ENCODE assay signal across 8 cellular contexts in genomic region chr17:50783193-50783660, GRCh38. TPM values are rescaled to one million over a fixed set of nuclear protein-coding genes. Genes with fewer than 3 reads are reported as not detected.
DNase-seq lines count a peak whose midpoint lies in the region; ATAC-seq and TF ChIP-seq lines count a peak whose summit lies in the region.

No MANE protein-coding gene starts in this region.

- H3K4me3 ChIP-seq in coronary artery, result no peak overlapping the region
- H3K4me3 ChIP-seq in right lobe of liver, result no peak overlapping the region

- H3K27ac ChIP-seq in coronary artery (no peak overlapping the region), right lobe of liver (no peak overlapping the region)

- peaks cover 0 to 16% (median 2%) of the 10 kb centered on the region in 4 donors for H3K4me1 ChIP-seq in right lobe of liver

- no peaks in the 10 kb centered on the region for H3K27me3 ChIP-seq in right lobe of liver

- peak; percentile 98 for TF ChIP-seq CTCF in coronary artery (IDR thresholded peaks at IDR 0.05)
- TF ChIP-seq CTCF in right lobe of liver (IDR thresholded peaks at IDR 0.05), result peak; percentile 95 to 100 (median 98)

- intact Hi-C loops in right lobe of liver (cut with DNase I), result loop anchor here (5.0 to 10.0 kb wide), 2 partner anchors 59 to 172 kb away; no protein-coding TSS in a partner anchor

- H3K9me3 ChIP-seq in right lobe of liver, result no peaks in the 10 kb centered on the region

- peak; percentile 86 for DNase-seq in DMS53 treated with DMSO at 0.1 percent for 48 hours (lab: John Stamatoyannopoulos, UW; ENCODE audit: unreplicated experiment)
- peak; percentile 90 for DNase-seq in HK-2 (ENCODE audit: unreplicated experiment)
- DNase-seq in NCI-H774 (lab: John Stamatoyannopoulos, UW), result peak; percentile 93
- peak; percentile 73 to 75 for DNase-seq in activated CD4-positive, alpha-beta T cell treated with anti-CD3 and anti-CD28 coated beads, Interleukin-2, amount 50 U/mL, for 24 hours (ENCODE audit: low read depth in 1 of 2, low spot score in 1 of 2)
- peak; percentile 88 for DNase-seq in coronary artery (ENCODE audit: low spot score)
- peak; percentile 83 to 88 (median 87) for DNase-seq in right lobe of liver
- DNase-seq in stimulated activated CD4-positive, alpha-beta T cell treated with anti-CD3 and anti-CD28 coated beads, TNF-alpha, amount 100 ng/mL, for 24 hours (ENCODE audit: low read depth in 3 of 3), result peak; percentile 67 to 81 (median 70)

- no peaks in the 10 kb centered on the region for H3K36me3 ChIP-seq in right lobe of liver

- ATAC-seq in right lobe of liver (peak; percentile 90 to 94 (median 94)), GM18858 (IDR thresholded peaks at IDR 0.05; ENCODE audit: unreplicated experiment) (no peak)

- 11% methylated on average over 7 of the region's 7 CpGs for WGBS in right lobe of liver (ENCODE audit: insufficient coverage, low coverage, low lambda C conversion rate, missing lambda C conversion rate)

- no peak for TF ChIP-seq POLR2A in right lobe of liver (IDR thresholded peaks at IDR 0.05)

RNA-seq across cellular contexts. Expression of gene ANKRD40CL, which starts 15.9 kb away (rescaled TPM):
- total RNA-seq in right lobe of liver, result under 1 TPM in 1 of 6 experiments, not detected in 5; 0.29 TPM

RNA-seq across cellular contexts. Expression of gene WFIKKN2, which starts 52.2 kb away (rescaled TPM):
- not detected for total RNA-seq in right lobe of liver
